ENCODE assay signal across 17 cellular contexts in genomic region chr10:85648279-85648754, GRCh38.
DNase-seq lines count a peak whose midpoint lies in the region; ATAC-seq and TF ChIP-seq lines count a peak whose summit lies in the region.
"Had no signal": no experiment of that assay in that cellular context is flagged by ENCODE, and none has a peak within 500 bp of the region (broad histone marks: within the 10 kb centered on the region; RNA-seq: fewer than 3 reads in every experiment).

No MANE protein-coding gene starts in this region.

- no peak overlapping the region for H2AFZ ChIP-seq in mammary epithelial cell (ENCODE audit: low read depth, low read length)

- H3K4me2 ChIP-seq in mammary epithelial cell (ENCODE audit: insufficient read depth, low read depth, low read length), result no peak overlapping the region

- H3K27ac ChIP-seq in mammary epithelial cell (ENCODE audit: insufficient read depth, low read depth, low read length) (no peak overlapping the region), temporal lobe (ENCODE audit: low read depth, low read length) (peak overlapping the region; percentile 54)
- H3K27ac ChIP-seq: foreskin keratinocyte, left lung had no signal

- DNase-seq in M059J (ENCODE audit: low read depth) (peak; percentile 64), mammary epithelial cell (peak; percentile 5), kidney glomerular epithelial cell (lab: John Stamatoyannopoulos, UW) (peak; percentile 20), left ventricle myocardium superior (no peak), RKO (ENCODE audit: low spot score) (no peak), NCI-H2081 (lab: John Stamatoyannopoulos, UW) (no peak)
- DNase-seq: activated CD4-positive, CD25-positive, alpha-beta regulatory T cell treated with anti-CD3 and anti-CD28 coated beads, Interleukin-2, amount 50 U/mL, for 72 hours; activated naive CD8-positive, alpha-beta T cell treated with anti-CD3 and anti-CD28 coated beads, Interleukin-2, amount 10 ng/mL, durations not matched to agents 7 days and 5 days; central memory CD4-positive, alpha-beta T cell; HFFc6; left lung; NCI-H2107; right cardiac atrium; stimulated activated naive CD4-positive, alpha-beta T cell treated with Interleukin-2 at 50 U/mL for 16 hours had no signal

- 94% methylated on average over 5 of the region's 6 CpGs for WGBS in mammary epithelial cell (ENCODE audit: low coverage, missing lambda C conversion rate)

- CTCF ChIA-PET in mammary epithelial cell (lab: Charles Lee; ENCODE audit: low non-redundant PET), result no interaction called here

- ATAC-seq in left ventricle myocardium superior, result no peak
- ATAC-seq: foreskin keratinocyte, K562, left lung, right cardiac atrium had no signal

- in situ Hi-C loops in mammary epithelial cell (cut with MboI; ENCODE audit: low sequenced_read_pairs in 2 of 2), result no loop called here

- H3K9ac ChIP-seq in mammary epithelial cell (ENCODE audit: insufficient read depth, low read length), result no peak overlapping the region

- TF ChIP-seq CTCF in mammary epithelial cell (conservative IDR thresholded peaks at IDR 0.05 in 1 of 2, IDR thresholded peaks at IDR 0.05 in 1 of 2; ENCODE audit: extremely low read depth in 1 of 2, insufficient read depth in 1 of 2, low read depth in 1 of 2, low read length in 2 of 2), result no peak

- peaks cover 10% of the 10 kb centered on the region for H3K4me1 ChIP-seq in mammary epithelial cell (ENCODE audit: insufficient read depth, low read length)
- H3K4me1 ChIP-seq: left lung had no signal

- H3K79me2 ChIP-seq in mammary epithelial cell (ENCODE audit: insufficient read depth, low read length), result no peaks in the 10 kb centered on the region

- H3K36me3 ChIP-seq in mammary epithelial cell (ENCODE audit: insufficient read depth, low read length), result no peaks in the 10 kb centered on the region
- H3K36me3 ChIP-seq: left lung had no signal

- H3K4me3 ChIP-seq in mammary epithelial cell (replicated peaks in 1 of 3; ENCODE audit: insufficient read depth in 1 of 3, low read depth in 2 of 3, low read length in 3 of 3), result no peak overlapping the region
- H3K4me3 ChIP-seq: K562, left lung had no signal

- dilution Hi-C loops in mammary epithelial cell (cut with HindIII; ENCODE audit: low sequenced_read_pairs), result no loop called here

- no peaks in the 10 kb centered on the region for H3K9me3 ChIP-seq in mammary epithelial cell (replicated peaks; ENCODE audit: insufficient read depth, low read length)
- H3K9me3 ChIP-seq: left lung had no signal

- no peaks in the 10 kb centered on the region for H4K20me1 ChIP-seq in mammary epithelial cell (ENCODE audit: insufficient read depth, low read length)

- BruUV-seq in mammary epithelial cell (replicated peaks; lab: Mats Ljungman, UMichigan), result no TSS peak

- H3K27me3 ChIP-seq in mammary epithelial cell (ENCODE audit: insufficient read depth, low read length), result no peaks in the 10 kb centered on the region
- H3K27me3 ChIP-seq: foreskin keratinocyte, left lung had no signal

- intact Hi-C loops in mammary epithelial cell (cut with micrococcal nuclease) (loop anchor here (10.0 kb wide), 2 partner anchors 326 to 1104 kb away; no protein-coding TSS in a partner anchor), left ventricle myocardium superior (cut with micrococcal nuclease) (no loop called here)

Comparison
In these comparisons a context has a peak if more than half of its experiments do, and no peak if none do; other contexts are left out.
1. DNase-seq: peak in M059J (single experiment), mammary epithelial cell (single experiment) and kidney glomerular epithelial cell (single experiment); none in left ventricle myocardium superior (single experiment), RKO (single experiment) and NCI-H2081 (0 of 2).